24 cellular contexts compared by ENCODE assay signal in genomic region chr7:108537229-108537628, GRCh38.
"Had no signal": no experiment of that assay in that cellular context is flagged by ENCODE, and none has a peak within 500 bp of the region (broad histone marks: within the 10 kb centered on the region; RNA-seq: fewer than 3 reads in every experiment).

No MANE protein-coding gene starts in this region.

- H3K4me3 ChIP-seq: coronary artery, dorsolateral prefrontal cortex, esophagus squamous epithelium, gastrocnemius medialis, heart right ventricle, left lung, lower lobe of right lung, mucosa of descending colon had no signal

- H3K4me1 Mint-ChIP-seq: mesothelial cell of epicardium had no signal

- H3K9me3 Mint-ChIP-seq: mesothelial cell of epicardium had no signal

- H3K27me3 ChIP-seq: dorsolateral prefrontal cortex, esophagus squamous epithelium, gastrocnemius medialis, heart right ventricle, left lung had no signal

- H3K36me3 ChIP-seq: esophagus squamous epithelium, gastrocnemius medialis, heart right ventricle, left lung, lower lobe of right lung had no signal

- H3K27me3 Mint-ChIP-seq: naive B cell had no signal

- ATAC-seq: esophagus mucosa, gastrocnemius medialis, heart right ventricle, left cardiac atrium, left lung, left ventricle myocardium superior, lower lobe of right lung, mucosa of descending colon had no signal

- H3K9me3 ChIP-seq: esophagus squamous epithelium, gastrocnemius medialis, left lung, lower lobe of right lung, mucosa of descending colon had no signal

- H3K27ac ChIP-seq: coronary artery, dorsolateral prefrontal cortex, esophagus squamous epithelium, gastrocnemius medialis, heart right ventricle, left lung, lower lobe of right lung had no signal

- H3K36me3 Mint-ChIP-seq: naive B cell had no signal

- H3K4me3 Mint-ChIP-seq: mesothelial cell of epicardium, naive B cell had no signal

- H3K4me1 ChIP-seq: esophagus squamous epithelium, gastrocnemius medialis, heart right ventricle, left lung, lower lobe of right lung had no signal

- FAIRE-seq: colon, endothelial cell of umbilical vein, islet of Langerhans, keratinocyte had no signal

- H3K27ac Mint-ChIP-seq: mesothelial cell of epicardium had no signal

- DNase-seq: dermis blood vessel endothelial cell; dorsolateral prefrontal cortex; effector CD4-positive, alpha-beta T cell; effector memory CD4-positive, alpha-beta T cell; esophagus squamous epithelium; foreskin fibroblast; foreskin melanocyte; gastrocnemius medialis; heart right ventricle; hippocampal formation; left cardiac atrium; left lung; left ventricle myocardium superior; lower lobe of right lung; mesenchymal stem cell; mucosa of descending colon; naive B cell had no signal
